In the genomic region with DNA sequence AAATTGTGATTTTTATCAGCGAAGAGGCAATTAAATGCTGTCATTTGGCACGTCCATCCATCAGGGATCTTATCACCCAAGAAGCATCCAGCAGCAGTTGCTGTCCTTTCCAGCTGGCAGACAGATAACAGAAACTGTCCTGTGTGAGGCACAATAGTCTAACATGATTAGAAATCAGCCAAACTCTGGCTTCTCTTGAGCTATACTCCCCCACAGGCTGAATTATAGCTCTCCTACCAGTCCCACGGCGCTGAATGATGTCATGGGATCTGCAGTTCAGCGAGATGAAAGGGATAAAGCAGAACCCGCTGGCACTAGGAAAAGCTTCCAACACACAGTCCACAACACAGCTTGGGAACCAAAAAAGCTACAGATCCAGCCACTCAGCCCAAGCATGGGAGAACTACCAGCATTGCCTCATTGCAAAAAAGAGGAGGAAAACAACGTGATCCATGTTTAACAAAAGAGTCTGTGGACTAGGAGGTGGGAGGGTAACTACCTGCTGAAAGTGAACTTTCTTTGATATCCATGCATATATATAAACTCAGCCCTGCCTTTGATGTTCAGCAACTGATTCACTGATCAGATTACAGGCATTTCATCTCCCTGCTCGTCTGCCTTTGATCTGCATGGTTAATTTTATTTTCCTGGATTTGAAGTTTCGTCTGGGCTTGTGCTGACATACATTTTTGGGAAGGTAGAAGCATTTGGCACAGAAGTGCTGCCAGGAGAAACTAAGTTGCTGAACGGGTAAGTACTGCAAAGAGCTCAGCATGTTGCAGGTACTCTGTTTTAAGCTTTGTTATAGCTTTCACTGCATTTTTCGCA, we compare ENCODE assay signal across 1 cellular context.
TF ChIP-seq lines count a peak whose summit lies in the region.

A gene with protein sequence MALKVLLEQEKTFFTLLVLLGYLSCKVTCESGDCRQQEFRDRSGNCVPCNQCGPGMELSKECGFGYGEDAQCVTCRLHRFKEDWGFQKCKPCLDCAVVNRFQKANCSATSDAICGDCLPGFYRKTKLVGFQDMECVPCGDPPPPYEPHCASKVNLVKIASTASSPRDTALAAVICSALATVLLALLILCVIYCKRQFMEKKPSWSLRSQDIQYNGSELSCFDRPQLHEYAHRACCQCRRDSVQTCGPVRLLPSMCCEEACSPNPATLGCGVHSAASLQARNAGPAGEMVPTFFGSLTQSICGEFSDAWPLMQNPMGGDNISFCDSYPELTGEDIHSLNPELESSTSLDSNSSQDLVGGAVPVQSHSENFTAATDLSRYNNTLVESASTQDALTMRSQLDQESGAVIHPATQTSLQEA (plus strand): TSS at position 314 of the 828 bp plus-strand sequence. CDS start 19,772 bp downstream, outside the sequence.

TF ChIP-seq in K562, 482 proteins besides CTCF, POLR2A, EP300 and RAD21 (continued from another document and continues in another):
- TF ChIP-seq PURB (CRISPR knock-in tag; IDR thresholded peaks at IDR 0.05; ENCODE audit: low read depth) (no peak), CREB1 (IDR thresholded peaks at IDR 0.05) (no peak), CREB1 (CRISPR knock-in tag; IDR thresholded peaks at IDR 0.05) (no peak), ATF7 (IDR thresholded peaks at IDR 0.05) (peak; percentile 90), CTBP1 (IDR thresholded peaks at IDR 0.05; ENCODE audit: borderline replicate concordance) (peak; percentile 78; the same call in 1 of the 2 replicates), JUNB (CRISPR knock-in tag; conservative IDR thresholded peaks at IDR 0.05) (no peak), TCF3 (CRISPR knock-in tag; IDR thresholded peaks at IDR 0.05) (peak; percentile 69), FOS (IDR thresholded peaks at IDR 0.05; ENCODE audit: extremely low read depth, insufficient read length) (no peak), SREBF1 (IDR thresholded peaks at IDR 0.05; ENCODE audit: borderline replicate concordance, low read depth, low read length) (no peak), POU5F1 (IDR thresholded peaks at IDR 0.05; ENCODE audit: borderline replicate concordance, low read depth, low read length, partially characterized antibody) (no peak), EP400 (IDR thresholded peaks at IDR 0.05) (no peak), CBX1 (IDR thresholded peaks at IDR 0.05; ENCODE audit: low read depth) (no peak), MEIS2 (IDR thresholded peaks at IDR 0.05; ENCODE audit: partially characterized antibody) (peak; percentile 95), MECOM (CRISPR knock-in tag; IDR thresholded peaks at IDR 0.05) (peak; percentile 71; the same call in 1 of the 2 replicates), STAG1 (CRISPR knock-in tag; IDR thresholded peaks at IDR 0.05; ENCODE audit: borderline replicate concordance) (no peak), RB1 (IDR thresholded peaks at IDR 0.05; ENCODE audit: low read depth) (no peak), ZNF76 (CRISPR knock-in tag; IDR thresholded peaks at IDR 0.05; ENCODE audit: borderline replicate concordance) (no peak), KLF16 (IDR thresholded peaks at IDR 0.05) (peak; percentile 77), SOX6 (IDR thresholded peaks at IDR 0.05) (peak; percentile 93), CBX3 (IDR thresholded peaks at IDR 0.05; ENCODE audit: borderline replicate concordance in 1 of 2, low read length in 2 of 2) (no peak), TEAD1 (CRISPR knock-in tag; IDR thresholded peaks at IDR 0.05) (0 out of 4 replicates have a peak, but pooled peaks of 1 of the 2 experiments have one; percentile 56), OTX1 (CRISPR knock-in tag; IDR thresholded peaks at IDR 0.05) (no peak), ZNF764 (CRISPR knock-in tag; IDR thresholded peaks at IDR 0.05; ENCODE audit: low read depth) (no peak), SETDB1 (IDR thresholded peaks at IDR 0.05; ENCODE audit: low read length) (no peak), ZNF124 (CRISPR knock-in tag; IDR thresholded peaks at IDR 0.05) (no peak), PML (IDR thresholded peaks at IDR 0.05; ENCODE audit: low read length) (peak; percentile 40; the same call in 1 of the 2 replicates), RBM39 (optimal IDR thresholded peaks at IDR 0.05; ENCODE audit: low read depth, low read length) (no peak), NCOR1 (IDR thresholded peaks at IDR 0.05) (peak; percentile 66), LEF1 (IDR thresholded peaks at IDR 0.05) (no peak), TRIM24 (IDR thresholded peaks at IDR 0.05) (0 out of 4 replicates have a peak, but pooled peaks of 1 of the 2 experiments have one; percentile 15), MCM3 (IDR thresholded peaks at IDR 0.05) (no peak)
- TF ChIP-seq, protein P1, sequence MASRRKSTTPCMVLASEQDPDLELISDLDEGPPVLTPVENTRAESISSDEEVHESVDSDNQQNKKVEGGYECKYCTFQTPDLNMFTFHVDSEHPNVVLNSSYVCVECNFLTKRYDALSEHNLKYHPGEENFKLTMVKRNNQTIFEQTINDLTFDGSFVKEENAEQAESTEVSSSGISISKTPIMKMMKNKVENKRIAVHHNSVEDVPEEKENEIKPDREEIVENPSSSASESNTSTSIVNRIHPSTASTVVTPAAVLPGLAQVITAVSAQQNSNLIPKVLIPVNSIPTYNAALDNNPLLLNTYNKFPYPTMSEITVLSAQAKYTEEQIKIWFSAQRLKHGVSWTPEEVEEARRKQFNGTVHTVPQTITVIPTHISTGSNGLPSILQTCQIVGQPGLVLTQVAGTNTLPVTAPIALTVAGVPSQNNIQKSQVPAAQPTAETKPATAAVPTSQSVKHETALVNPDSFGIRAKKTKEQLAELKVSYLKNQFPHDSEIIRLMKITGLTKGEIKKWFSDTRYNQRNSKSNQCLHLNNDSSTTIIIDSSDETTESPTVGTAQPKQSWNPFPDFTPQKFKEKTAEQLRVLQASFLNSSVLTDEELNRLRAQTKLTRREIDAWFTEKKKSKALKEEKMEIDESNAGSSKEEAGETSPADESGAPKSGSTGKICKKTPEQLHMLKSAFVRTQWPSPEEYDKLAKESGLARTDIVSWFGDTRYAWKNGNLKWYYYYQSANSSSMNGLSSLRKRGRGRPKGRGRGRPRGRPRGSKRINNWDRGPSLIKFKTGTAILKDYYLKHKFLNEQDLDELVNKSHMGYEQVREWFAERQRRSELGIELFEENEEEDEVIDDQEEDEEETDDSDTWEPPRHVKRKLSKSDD (conservative IDR thresholded peaks at IDR 0.05; ENCODE audit: low read length) = no peak
- TF ChIP-seq, protein P2, sequence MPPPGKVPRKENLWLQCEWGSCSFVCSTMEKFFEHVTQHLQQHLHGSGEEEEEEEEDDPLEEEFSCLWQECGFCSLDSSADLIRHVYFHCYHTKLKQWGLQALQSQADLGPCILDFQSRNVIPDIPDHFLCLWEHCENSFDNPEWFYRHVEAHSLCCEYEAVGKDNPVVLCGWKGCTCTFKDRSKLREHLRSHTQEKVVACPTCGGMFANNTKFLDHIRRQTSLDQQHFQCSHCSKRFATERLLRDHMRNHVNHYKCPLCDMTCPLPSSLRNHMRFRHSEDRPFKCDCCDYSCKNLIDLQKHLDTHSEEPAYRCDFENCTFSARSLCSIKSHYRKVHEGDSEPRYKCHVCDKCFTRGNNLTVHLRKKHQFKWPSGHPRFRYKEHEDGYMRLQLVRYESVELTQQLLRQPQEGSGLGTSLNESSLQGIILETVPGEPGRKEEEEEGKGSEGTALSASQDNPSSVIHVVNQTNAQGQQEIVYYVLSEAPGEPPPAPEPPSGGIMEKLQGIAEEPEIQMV (tag; conservative IDR thresholded peaks at IDR 0.05; ENCODE audit: low read depth) = no peak
- TF ChIP-seq, protein P3, sequence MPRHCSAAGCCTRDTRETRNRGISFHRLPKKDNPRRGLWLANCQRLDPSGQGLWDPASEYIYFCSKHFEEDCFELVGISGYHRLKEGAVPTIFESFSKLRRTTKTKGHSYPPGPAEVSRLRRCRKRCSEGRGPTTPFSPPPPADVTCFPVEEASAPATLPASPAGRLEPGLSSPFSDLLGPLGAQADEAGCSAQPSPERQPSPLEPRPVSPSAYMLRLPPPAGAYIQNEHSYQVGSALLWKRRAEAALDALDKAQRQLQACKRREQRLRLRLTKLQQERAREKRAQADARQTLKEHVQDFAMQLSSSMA (CRISPR knock-in tag; IDR thresholded peaks at IDR 0.05) = no peak
- TF ChIP-seq, protein P4, sequence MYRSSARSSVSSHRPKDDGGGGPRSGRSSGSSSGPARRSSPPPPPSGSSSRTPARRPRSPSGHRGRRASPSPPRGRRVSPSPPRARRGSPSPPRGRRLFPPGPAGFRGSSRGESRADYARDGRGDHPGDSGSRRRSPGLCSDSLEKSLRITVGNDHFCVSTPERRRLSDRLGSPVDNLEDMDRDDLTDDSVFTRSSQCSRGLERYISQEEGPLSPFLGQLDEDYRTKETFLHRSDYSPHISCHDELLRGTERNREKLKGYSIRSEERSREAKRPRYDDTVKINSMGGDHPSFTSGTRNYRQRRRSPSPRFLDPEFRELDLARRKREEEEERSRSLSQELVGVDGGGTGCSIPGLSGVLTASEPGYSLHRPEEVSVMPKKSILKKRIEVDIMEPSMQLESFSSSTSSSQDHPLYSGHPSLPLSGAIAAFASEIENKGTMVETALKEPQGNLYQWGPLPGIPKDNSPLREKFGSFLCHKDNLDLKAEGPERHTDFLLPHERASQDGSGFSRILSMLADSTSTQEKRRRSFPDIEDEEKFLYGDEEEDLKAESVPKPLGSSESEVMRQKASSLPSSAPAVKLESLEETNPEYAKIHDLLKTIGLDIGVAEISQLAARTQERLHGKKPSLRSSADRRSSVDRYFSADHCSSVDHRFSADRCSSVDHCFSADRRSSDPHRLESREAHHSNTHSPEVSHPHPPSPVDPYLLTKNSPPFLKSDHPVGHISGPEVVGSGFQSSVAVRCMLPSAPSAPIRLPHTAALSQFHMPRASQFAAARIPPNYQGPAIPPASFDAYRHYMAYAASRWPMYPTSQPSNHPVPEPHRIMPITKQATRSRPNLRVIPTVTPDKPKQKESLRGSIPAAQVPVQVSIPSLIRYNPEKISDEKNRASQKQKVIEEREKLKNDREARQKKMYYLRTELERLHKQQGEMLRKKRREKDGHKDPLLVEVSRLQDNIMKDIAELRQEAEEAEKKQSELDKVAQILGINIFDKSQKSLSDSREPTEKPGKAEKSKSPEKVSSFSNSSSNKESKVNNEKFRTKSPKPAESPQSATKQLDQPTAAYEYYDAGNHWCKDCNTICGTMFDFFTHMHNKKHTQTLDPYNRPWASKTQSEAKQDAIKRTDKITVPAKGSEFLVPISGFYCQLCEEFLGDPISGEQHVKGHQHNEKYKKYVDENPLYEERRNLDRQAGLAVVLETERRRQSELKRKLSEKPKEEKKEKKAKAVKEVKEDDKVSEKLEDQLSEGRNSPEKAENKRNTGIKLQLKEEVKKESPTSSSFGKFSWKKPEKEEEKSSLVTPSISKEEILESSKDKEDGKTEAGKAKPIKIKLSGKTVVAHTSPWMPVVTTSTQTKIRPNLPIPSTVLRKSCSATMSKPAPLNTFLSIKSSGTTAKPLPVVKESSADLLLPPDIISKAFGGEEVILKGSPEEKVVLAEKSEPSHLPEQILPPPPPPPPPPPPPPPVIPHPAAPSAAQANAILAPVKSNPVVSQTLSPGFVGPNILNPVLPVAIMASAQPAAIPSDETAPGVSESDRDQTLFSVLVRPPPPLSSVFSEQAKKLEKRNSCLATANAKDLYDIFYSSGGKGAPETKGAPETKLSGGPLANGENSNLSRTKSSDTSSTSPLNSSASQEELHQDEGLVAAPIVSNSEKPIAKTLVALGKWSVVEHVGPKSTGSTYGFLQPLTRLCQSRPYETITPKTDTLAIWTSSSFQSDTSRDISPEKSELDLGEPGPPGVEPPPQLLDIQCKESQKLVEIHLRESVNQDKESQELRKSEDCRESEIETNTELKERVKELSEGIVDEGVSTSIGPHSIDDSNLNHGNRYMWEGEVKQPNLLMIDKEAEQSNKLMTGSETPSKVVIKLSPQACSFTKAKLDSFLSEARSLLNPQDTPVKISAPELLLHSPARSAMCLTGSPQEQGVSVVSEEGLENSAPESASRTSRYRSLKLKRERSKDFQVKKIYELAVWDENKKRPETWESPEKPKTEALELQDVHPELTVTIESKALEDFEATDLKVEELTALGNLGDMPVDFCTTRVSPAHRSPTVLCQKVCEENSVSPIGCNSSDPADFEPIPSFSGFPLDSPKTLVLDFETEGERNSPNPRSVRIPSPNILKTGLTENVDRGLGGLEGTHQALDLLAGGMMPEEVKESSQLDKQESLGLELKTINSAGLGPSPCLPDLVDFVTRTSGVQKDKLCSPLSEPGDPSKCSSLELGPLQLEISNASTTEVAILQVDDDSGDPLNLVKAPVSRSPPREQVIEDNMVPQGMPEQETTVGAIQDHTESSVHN (IDR thresholded peaks at IDR 0.05; ENCODE audit: borderline replicate concordance in 1 of 2, low read depth in 1 of 2) = peak in 1 of 2 experiments; percentile 44; a peak in 1 of 4 replicates
- TF ChIP-seq, protein P5, sequence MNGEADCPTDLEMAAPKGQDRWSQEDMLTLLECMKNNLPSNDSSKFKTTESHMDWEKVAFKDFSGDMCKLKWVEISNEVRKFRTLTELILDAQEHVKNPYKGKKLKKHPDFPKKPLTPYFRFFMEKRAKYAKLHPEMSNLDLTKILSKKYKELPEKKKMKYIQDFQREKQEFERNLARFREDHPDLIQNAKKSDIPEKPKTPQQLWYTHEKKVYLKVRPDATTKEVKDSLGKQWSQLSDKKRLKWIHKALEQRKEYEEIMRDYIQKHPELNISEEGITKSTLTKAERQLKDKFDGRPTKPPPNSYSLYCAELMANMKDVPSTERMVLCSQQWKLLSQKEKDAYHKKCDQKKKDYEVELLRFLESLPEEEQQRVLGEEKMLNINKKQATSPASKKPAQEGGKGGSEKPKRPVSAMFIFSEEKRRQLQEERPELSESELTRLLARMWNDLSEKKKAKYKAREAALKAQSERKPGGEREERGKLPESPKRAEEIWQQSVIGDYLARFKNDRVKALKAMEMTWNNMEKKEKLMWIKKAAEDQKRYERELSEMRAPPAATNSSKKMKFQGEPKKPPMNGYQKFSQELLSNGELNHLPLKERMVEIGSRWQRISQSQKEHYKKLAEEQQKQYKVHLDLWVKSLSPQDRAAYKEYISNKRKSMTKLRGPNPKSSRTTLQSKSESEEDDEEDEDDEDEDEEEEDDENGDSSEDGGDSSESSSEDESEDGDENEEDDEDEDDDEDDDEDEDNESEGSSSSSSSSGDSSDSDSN (IDR thresholded peaks at IDR 0.05; ENCODE audit: borderline replicate concordance in 1 of 2, low read depth in 2 of 2, low read length in 2 of 2) = no peak
- TF ChIP-seq, protein P6, sequence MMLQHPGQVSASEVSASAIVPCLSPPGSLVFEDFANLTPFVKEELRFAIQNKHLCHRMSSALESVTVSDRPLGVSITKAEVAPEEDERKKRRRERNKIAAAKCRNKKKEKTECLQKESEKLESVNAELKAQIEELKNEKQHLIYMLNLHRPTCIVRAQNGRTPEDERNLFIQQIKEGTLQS (IDR thresholded peaks at IDR 0.05) = peak; percentile 54; the same call in 1 of the 2 replicates
- TF ChIP-seq, protein P6 (CRISPR knock-in tag; conservative IDR thresholded peaks at IDR 0.05) = no peak
